ENCODE assay signal across 9 cellular contexts in genomic region chr11:119666463-119667131, GRCh38.
DNase-seq lines count a peak whose midpoint lies in the region; ATAC-seq, FAIRE-seq and TF ChIP-seq lines count a peak whose summit lies in the region.
"Had no signal": no experiment of that assay in that cellular context is flagged by ENCODE, and none has a peak within 500 bp of the region (broad histone marks: within the 10 kb centered on the region; RNA-seq: fewer than 3 reads in every experiment).

No MANE protein-coding gene starts in this region.

- peak; percentile 76 for TF ChIP-seq CTCF in parathyroid adenoma (IDR thresholded peaks at IDR 0.05)

- no peak for FAIRE-seq in urothelium cell line (lab: Jason Lieb, UNC)
- FAIRE-seq: TTC549 had no signal

- no peak overlapping the region for H3K4me3 ChIP-seq in parathyroid adenoma (ENCODE audit: low read depth, low read length)

- H3K27ac Mint-ChIP-seq in activated naive CD8-positive, alpha-beta T cell treated with anti-CD3 and anti-CD28 coated beads, Interleukin-2, amount 50 U/mL, for 24 hours: no peak overlapping the region

- H3K4me1 ChIP-seq in parathyroid adenoma: no peaks in the 10 kb centered on the region

- H2AFZ ChIP-seq in parathyroid adenoma: no peak overlapping the region

- no peaks in the 10 kb centered on the region for H3K4me1 Mint-ChIP-seq in activated naive CD8-positive, alpha-beta T cell treated with anti-CD3 and anti-CD28 coated beads, Interleukin-2, amount 50 U/mL, for 24 hours

- no peak overlapping the region for H3K4me2 ChIP-seq in parathyroid adenoma (ENCODE audit: low read length)

- H3K4me3 Mint-ChIP-seq in activated naive CD8-positive, alpha-beta T cell treated with anti-CD3 and anti-CD28 coated beads, Interleukin-2, amount 50 U/mL, for 24 hours: no peak overlapping the region

- in situ Hi-C loops in Caki2 (cut with HindIII; ENCODE audit: low pct_unique_long_range_greater_than_20kb, low sequenced_read_pairs): no loop called here

- ATAC-seq in GM19455 (IDR thresholded peaks at IDR 0.05; ENCODE audit: unreplicated experiment) (peak; percentile 70), SK-N-SH treated with all-trans-retinoic acid at 6 μM for 48 hours (peak; percentile 99), Right ventricle myocardium superior (ENCODE audit: poor library complexity) (peak; percentile 95)
- peak; percentile 81 for ATAC-seq in activated naive CD8-positive, alpha-beta T cell treated with anti-CD3 and anti-CD28 coated beads, Interleukin-2, amount 50 U/mL, for 24 hours

- no peaks in the 10 kb centered on the region for H3K9me3 ChIP-seq in parathyroid adenoma (ENCODE audit: control insufficient read depth, low read length)

- no peaks in the 10 kb centered on the region for H3K27me3 ChIP-seq in parathyroid adenoma (ENCODE audit: control insufficient read depth, insufficient read depth, low read length)

- no peaks in the 10 kb centered on the region for H3K36me3 Mint-ChIP-seq in activated naive CD8-positive, alpha-beta T cell treated with anti-CD3 and anti-CD28 coated beads, Interleukin-2, amount 50 U/mL, for 24 hours (ENCODE audit: low read depth)

- H3K79me2 ChIP-seq in parathyroid adenoma: no peaks in the 10 kb centered on the region

- no peak overlapping the region for H3K9ac ChIP-seq in parathyroid adenoma

- no peak overlapping the region for H3K27ac ChIP-seq in parathyroid adenoma

- H3K27me3 Mint-ChIP-seq in activated naive CD8-positive, alpha-beta T cell treated with anti-CD3 and anti-CD28 coated beads, Interleukin-2, amount 50 U/mL, for 24 hours: no peaks in the 10 kb centered on the region

- intact Hi-C loops in Right ventricle myocardium superior (cut with DNase I): loop anchor here (5.0 kb wide), 3 partner anchors 61 to 441 kb away; partner anchors contain the start of gene NECTIN1

- H3K36me3 ChIP-seq in parathyroid adenoma (ENCODE audit: control insufficient read depth, insufficient read depth, low read length): no peaks in the 10 kb centered on the region

- H3K9me3 Mint-ChIP-seq in activated naive CD8-positive, alpha-beta T cell treated with anti-CD3 and anti-CD28 coated beads, Interleukin-2, amount 50 U/mL, for 24 hours: no peaks in the 10 kb centered on the region

- DNase-seq in Caki2 (ENCODE audit: low read depth) (peak; percentile 23), HT1080 (ENCODE audit: low read depth) (peak; percentile 62), Right ventricle myocardium superior (peak; percentile 89), urothelium cell line (ENCODE audit: low spot score) (peak; percentile 68)
- DNase-seq in activated naive CD8-positive, alpha-beta T cell treated with anti-CD3 and anti-CD28 coated beads, Interleukin-2, amount 50 U/mL, for 24 hours: peak; percentile 69

TF ChIP-seq in SK-N-SH treated with all-trans-retinoic acid at 6 μM for 48 hours, 23 proteins besides CTCF, POLR2A, EP300 and RAD21:
- no peak for TF ChIP-seq ZC3H10 (CRISPR knock-in tag; IDR thresholded peaks at IDR 0.05)
- no peak for TF ChIP-seq TCF4 (CRISPR knock-in tag; IDR thresholded peaks at IDR 0.05; ENCODE audit: borderline replicate concordance)
- TF ChIP-seq GLIS3 (CRISPR knock-in tag; IDR thresholded peaks at IDR 0.05): no peak
- TF ChIP-seq ARNTL (CRISPR knock-in tag; IDR thresholded peaks at IDR 0.05; ENCODE audit: borderline replicate concordance, low read depth): no peak
- no peak for TF ChIP-seq ESRRG (CRISPR knock-in tag; IDR thresholded peaks at IDR 0.05)
- no peak for TF ChIP-seq ZNF565 (CRISPR knock-in tag; conservative IDR thresholded peaks at IDR 0.05; ENCODE audit: low read depth)
- no peak for TF ChIP-seq PPARA (CRISPR knock-in tag; IDR thresholded peaks at IDR 0.05; ENCODE audit: borderline replicate concordance)
- no peak for TF ChIP-seq ZNF8 (CRISPR knock-in tag; IDR thresholded peaks at IDR 0.05)
- TF ChIP-seq CSRNP3 (CRISPR knock-in tag; IDR thresholded peaks at IDR 0.05): no peak
- no peak for TF ChIP-seq OSR1 (CRISPR knock-in tag; IDR thresholded peaks at IDR 0.05)
- no peak for TF ChIP-seq PATZ1 (CRISPR knock-in tag; IDR thresholded peaks at IDR 0.05; ENCODE audit: borderline replicate concordance)
- TF ChIP-seq ISL1 (CRISPR knock-in tag; IDR thresholded peaks at IDR 0.05): no peak
- no peak for TF ChIP-seq CREB5 (CRISPR knock-in tag; IDR thresholded peaks at IDR 0.05; ENCODE audit: low read depth)
- no peak for TF ChIP-seq ZFP30 (CRISPR knock-in tag; IDR thresholded peaks at IDR 0.05)
- TF ChIP-seq TOX (CRISPR knock-in tag; IDR thresholded peaks at IDR 0.05; ENCODE audit: borderline replicate concordance): no peak
- no peak for TF ChIP-seq SNAI2 (CRISPR knock-in tag; IDR thresholded peaks at IDR 0.05)

Comparison
In these comparisons a context has a peak if more than half of its experiments do, and no peak if none do; other contexts are left out.
1. DNase-seq: peak in every context shown above with its lines; median percentile 89 in Right ventricle myocardium superior; 69 in activated naive CD8-positive, alpha-beta T cell treated with anti-CD3 and anti-CD28 coated beads, Interleukin-2, amount 50 U/mL, for 24 hours; 68 in urothelium cell line; 62 in HT1080; 23 in Caki2.